ENCODE assay signal across 8 cellular contexts in the genomic region with DNA sequence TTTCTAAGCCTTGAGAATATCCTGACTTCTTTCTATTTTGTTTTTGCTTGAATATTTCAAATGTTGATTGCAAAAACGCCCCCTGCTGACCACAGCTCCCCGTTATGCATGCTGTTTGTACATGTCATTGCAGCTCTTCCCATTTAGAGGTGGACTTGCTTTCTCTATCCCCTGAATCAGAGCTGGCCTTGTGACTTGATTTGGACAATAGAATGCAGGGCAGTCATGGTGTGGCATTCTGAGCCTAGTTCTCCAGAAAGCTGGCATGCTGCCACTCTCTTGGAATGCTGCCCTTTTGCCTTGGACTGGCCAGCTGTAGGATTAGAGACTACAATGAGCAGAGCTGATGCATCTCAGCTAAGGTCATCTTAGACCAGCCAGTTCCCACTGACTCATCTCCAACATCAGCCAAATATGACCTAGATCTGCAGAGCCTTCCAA.
DNase-seq lines count a peak whose midpoint lies in the region; ATAC-seq, FAIRE-seq and TF ChIP-seq lines count a peak whose summit lies in the region.

No MANE protein-coding gene starts in this region.

- FAIRE-seq in H54 (lab: Jason Lieb, UNC): no peak

- no peak for TF ChIP-seq CTCF in endothelial cell (IDR thresholded peaks at IDR 0.05; ENCODE audit: unreplicated experiment)

- no peak overlapping the region for H3K4me3 Mint-ChIP-seq in endothelial cell (ENCODE audit: unreplicated experiment)
- peak overlapping the region in 7 of 10 donors; percentile 26 to 53 (median 41) for H3K4me3 Mint-ChIP-seq in naive thymus-derived CD4-positive, alpha-beta T cell

- no peaks in the 10 kb centered on the region for H3K36me3 ChIP-seq in naive thymus-derived CD4-positive, alpha-beta T cell (ENCODE audit: control insufficient read depth in 2 of 3, insufficient read depth in 3 of 3, low read length in 3 of 3)

- no peak overlapping the region for H3K27ac Mint-ChIP-seq in endothelial cell (ENCODE audit: unreplicated experiment)
- peak overlapping the region in 3 of 9 donors; percentile 70 to 81 (median 74) for H3K27ac Mint-ChIP-seq in naive thymus-derived CD4-positive, alpha-beta T cell

- intact Hi-C loops in naive thymus-derived CD4-positive, alpha-beta T cell (cut with micrococcal nuclease): loop anchor here in 1 of 2 donors (2.0 to 5.0 kb wide), 3 partner anchors 77 to 469 kb away; no protein-coding TSS in a partner anchor

- H3K27me3 ChIP-seq in naive thymus-derived CD4-positive, alpha-beta T cell (ENCODE audit: control insufficient read depth in 2 of 2, insufficient read depth in 2 of 2, low read length in 2 of 2): no peaks in the 10 kb centered on the region

- H3K27ac ChIP-seq in naive thymus-derived CD4-positive, alpha-beta T cell (ENCODE audit: low read depth, low read length): no peak overlapping the region

- H3K4me1 ChIP-seq in naive thymus-derived CD4-positive, alpha-beta T cell (ENCODE audit: control insufficient read depth in 2 of 2, insufficient read depth in 2 of 2, low read length in 2 of 2): peaks cover 0 to 11% of the 10 kb centered on the region in 2 donors

- ATAC-seq in naive thymus-derived CD4-positive, alpha-beta T cell: no peak

- POLR2A ChIA-PET in naive thymus-derived CD4-positive, alpha-beta T cell (lab: Charles Lee): interaction anchor here (0.7 to 1.0 kb wide), 2 partner anchors 28 to 158 kb away, joined by 3 read pairs; no protein-coding TSS in a partner anchor

- TF ChIP-seq POLR2A in H54 (IDR thresholded peaks at IDR 0.05; ENCODE audit: low read depth, low read length): no peak

- CTCF ChIA-PET in naive thymus-derived CD4-positive, alpha-beta T cell (lab: Charles Lee): interaction anchor here (0.6 to 1.0 kb wide), 2 partner anchors 18 to 77 kb away, joined by 3 to 4 read pairs; no protein-coding TSS in a partner anchor

- H3K4me1 Mint-ChIP-seq in endothelial cell (ENCODE audit: unreplicated experiment): peaks cover 2% of the 10 kb centered on the region
- peaks cover 0 to 36% (median 19%) of the 10 kb centered on the region in 7 donors for H3K4me1 Mint-ChIP-seq in naive thymus-derived CD4-positive, alpha-beta T cell

- H3K27me3 Mint-ChIP-seq in endothelial cell (ENCODE audit: unreplicated experiment): no peaks in the 10 kb centered on the region
- no peaks in the 10 kb centered on the region for H3K27me3 Mint-ChIP-seq in naive thymus-derived CD4-positive, alpha-beta T cell

- H3K9me3 Mint-ChIP-seq in endothelial cell (ENCODE audit: unreplicated experiment): peaks cover 11% of the 10 kb centered on the region
- no peaks in the 10 kb centered on the region for H3K9me3 Mint-ChIP-seq in naive thymus-derived CD4-positive, alpha-beta T cell

- DNase-seq in AML-193 (lab: John Stamatoyannopoulos, UW): peak; percentile 30 to 42
- DNase-seq in H54 (ENCODE audit: insufficient read length, low spot score): peak; percentile 1
- DNase-seq in SK-N-DZ (ENCODE audit: low spot score): peak; percentile 16
- peak; percentile 18 for DNase-seq in endothelial cell (ENCODE audit: low spot score)
- peak in 1 of 9 donors; percentile 4 for DNase-seq in naive thymus-derived CD4-positive, alpha-beta T cell
- DNase-seq in NCI-H2107 treated with DMSO at 0.1 percent for 48 hours (lab: John Stamatoyannopoulos, UW; ENCODE audit: unreplicated experiment): no peak
- DNase-seq in NCI-H345 treated with DMSO at 0.1 percent for 48 hours (lab: John Stamatoyannopoulos, UW; ENCODE audit: unreplicated experiment): no peak
- no peak for DNase-seq in DMS79 treated with DMSO at 0.1 percent for 48 hours (lab: John Stamatoyannopoulos, UW)

- H3K9me3 ChIP-seq in naive thymus-derived CD4-positive, alpha-beta T cell (ENCODE audit: control insufficient read depth in 2 of 3, low read length in 3 of 3): no peaks in the 10 kb centered on the region

- no peak overlapping the region for H3K4me3 ChIP-seq in naive thymus-derived CD4-positive, alpha-beta T cell (ENCODE audit: low read length)

- no peaks in the 10 kb centered on the region for H3K36me3 Mint-ChIP-seq in endothelial cell (ENCODE audit: low read depth, unreplicated experiment)
- no peaks in the 10 kb centered on the region for H3K36me3 Mint-ChIP-seq in naive thymus-derived CD4-positive, alpha-beta T cell

Comparison
In these comparisons a context has a peak if more than half of its experiments do, and no peak if none do; other contexts are left out.
1. DNase-seq: peak in AML-193 (2 of 2), H54 (single experiment), SK-N-DZ (single experiment) and endothelial cell (single experiment); none in NCI-H2107 treated with DMSO at 0.1 percent for 48 hours (single experiment), NCI-H345 treated with DMSO at 0.1 percent for 48 hours (single experiment) and DMS79 treated with DMSO at 0.1 percent for 48 hours (single experiment).